15 cellular contexts compared by ENCODE assay signal in genomic region chr16:89349947-89350633, GRCh38.
DNase-seq lines count a peak whose midpoint lies in the region; ATAC-seq and TF ChIP-seq lines count a peak whose summit lies in the region.
"Had no signal": no experiment of that assay in that cellular context is flagged by ENCODE, and none has a peak within 500 bp of the region (broad histone marks: within the 10 kb centered on the region; RNA-seq: fewer than 3 reads in every experiment).

No MANE protein-coding gene starts in this region.

- DNase-seq in activated T-cell treated with anti-CD3 and anti-CD28 coated beads, Interleukin-2, amount 50 U/mL, for 4 hours: no peak
- DNase-seq in activated T-cell treated with anti-CD3 and anti-CD28 coated beads for 4 hours (no peak), C1 segment of cervical spinal cord (lab: John Stamatoyannopoulos, UW) (no peak), BE2C (no peak)
- no peak for DNase-seq in central memory CD8-positive, alpha-beta T cell (ENCODE audit: low spot score in 2 of 2)
- DNase-seq: activated effector memory CD4-positive, alpha-beta T cell treated with Interleukin-2 at 50 U/mL for 16 hours; left lung; NCI-H510A; PC-9; spleen; SW 1271 had no signal

- H3K36me3 Mint-ChIP-seq in activated T-cell treated with anti-CD3 and anti-CD28 coated beads, Interleukin-2, amount 50 U/mL, for 4 hours (ENCODE audit: insufficient read depth): peaks cover 10% of the 10 kb centered on the region
- peaks cover 12% of the 10 kb centered on the region for H3K36me3 Mint-ChIP-seq in T-helper 1 cell treated with Interleukin-12 subunit alpha and Interleukin-12 subunit beta and Interleukin-4 antibody, amounts not matched to agents 30 μg/mL and 1 μg/mL, for 36 hours (ENCODE audit: low read depth)
- peaks cover 22% of the 10 kb centered on the region for H3K36me3 Mint-ChIP-seq in central memory CD8-positive, alpha-beta T cell (ENCODE audit: insufficient read depth)
- H3K36me3 Mint-ChIP-seq in stimulated activated naive CD8-positive, alpha-beta T cell treated with anti-CD3 and anti-CD28 coated beads, Interleukin-15, Interleukin-2, amounts not matched to agents 100 ng/mL and 50 ng/mL, for 24 hours (ENCODE audit: low read depth): peaks cover 24% of the 10 kb centered on the region

- H3K27ac Mint-ChIP-seq in T-helper 1 cell treated with Interleukin-12 subunit alpha and Interleukin-12 subunit beta and Interleukin-4 antibody, amounts not matched to agents 30 μg/mL and 1 μg/mL, for 36 hours: peak overlapping the region; percentile 32
- peak overlapping the region; percentile 35 for H3K27ac Mint-ChIP-seq in central memory CD8-positive, alpha-beta T cell (ENCODE audit: low read depth)
- H3K27ac Mint-ChIP-seq in stimulated activated naive CD8-positive, alpha-beta T cell treated with anti-CD3 and anti-CD28 coated beads, Interleukin-15, Interleukin-2, amounts not matched to agents 100 ng/mL and 50 ng/mL, for 24 hours: peak overlapping the region; percentile 97

- H3K4me3 Mint-ChIP-seq in activated T-cell treated with anti-CD3 and anti-CD28 coated beads, Interleukin-2, amount 50 U/mL, for 4 hours: peak overlapping the region; percentile 5
- H3K4me3 Mint-ChIP-seq in T-helper 1 cell treated with Interleukin-12 subunit alpha and Interleukin-12 subunit beta and Interleukin-4 antibody, amounts not matched to agents 30 μg/mL and 1 μg/mL, for 36 hours: peak overlapping the region; percentile 25
- peak overlapping the region; percentile 45 for H3K4me3 Mint-ChIP-seq in central memory CD8-positive, alpha-beta T cell
- peak overlapping the region; percentile 57 for H3K4me3 Mint-ChIP-seq in stimulated activated naive CD8-positive, alpha-beta T cell treated with anti-CD3 and anti-CD28 coated beads, Interleukin-15, Interleukin-2, amounts not matched to agents 100 ng/mL and 50 ng/mL, for 24 hours

- H3K27me3 Mint-ChIP-seq in activated T-cell treated with anti-CD3 and anti-CD28 coated beads, Interleukin-2, amount 50 U/mL, for 4 hours (ENCODE audit: low read depth): no peaks in the 10 kb centered on the region
- H3K27me3 Mint-ChIP-seq in T-helper 1 cell treated with Interleukin-12 subunit alpha and Interleukin-12 subunit beta and Interleukin-4 antibody, amounts not matched to agents 30 μg/mL and 1 μg/mL, for 36 hours (ENCODE audit: low read depth): no peaks in the 10 kb centered on the region
- H3K27me3 Mint-ChIP-seq in central memory CD8-positive, alpha-beta T cell: no peaks in the 10 kb centered on the region
- H3K27me3 Mint-ChIP-seq in stimulated activated naive CD8-positive, alpha-beta T cell treated with anti-CD3 and anti-CD28 coated beads, Interleukin-15, Interleukin-2, amounts not matched to agents 100 ng/mL and 50 ng/mL, for 24 hours: no peaks in the 10 kb centered on the region

- no peak overlapping the region for H3K4me3 ChIP-seq in BE2C (ENCODE audit: low read depth, low read length)
- H3K4me3 ChIP-seq: left lung, PC-9, spleen, suprapubic skin had no signal

- H3K36me3 ChIP-seq in BE2C: peaks cover 8% of the 10 kb centered on the region
- H3K36me3 ChIP-seq: suprapubic skin had no signal

- peak; percentile 35 to 52 for ATAC-seq in activated T-cell treated with anti-CD3 and anti-CD28 coated beads, Interleukin-2, amount 50 U/mL, for 4 hours
- no peak for ATAC-seq in central memory CD8-positive, alpha-beta T cell (replicated peaks; ENCODE audit: extremely low read depth, poor library complexity, severe bottlenecking)
- no peak for ATAC-seq in HG03175 (IDR thresholded peaks at IDR 0.05; ENCODE audit: unreplicated experiment)
- ATAC-seq: left lung had no signal

- no peaks in the 10 kb centered on the region for H3K9me3 ChIP-seq in BE2C
- H3K9me3 ChIP-seq: left lung, spleen, suprapubic skin had no signal

- no peaks in the 10 kb centered on the region; the same call in 1 of the 2 replicates for H3K4me1 ChIP-seq in BE2C

- no peaks in the 10 kb centered on the region for H3K27me3 ChIP-seq in BE2C
- H3K27me3 ChIP-seq: left lung, spleen, suprapubic skin had no signal

- TF ChIP-seq CTCF in BE2C (IDR thresholded peaks at IDR 0.05; ENCODE audit: low read depth, low read length): no peak

- H3K9me3 Mint-ChIP-seq in activated T-cell treated with anti-CD3 and anti-CD28 coated beads, Interleukin-2, amount 50 U/mL, for 4 hours: no peaks in the 10 kb centered on the region
- H3K9me3 Mint-ChIP-seq in T-helper 1 cell treated with Interleukin-12 subunit alpha and Interleukin-12 subunit beta and Interleukin-4 antibody, amounts not matched to agents 30 μg/mL and 1 μg/mL, for 36 hours: no peaks in the 10 kb centered on the region
- H3K9me3 Mint-ChIP-seq in central memory CD8-positive, alpha-beta T cell: no peaks in the 10 kb centered on the region
- H3K9me3 Mint-ChIP-seq in stimulated activated naive CD8-positive, alpha-beta T cell treated with anti-CD3 and anti-CD28 coated beads, Interleukin-15, Interleukin-2, amounts not matched to agents 100 ng/mL and 50 ng/mL, for 24 hours: no peaks in the 10 kb centered on the region

- H3K4me1 Mint-ChIP-seq in activated T-cell treated with anti-CD3 and anti-CD28 coated beads, Interleukin-2, amount 50 U/mL, for 4 hours (ENCODE audit: low read depth): peaks cover 94% of the 10 kb centered on the region
- peaks cover 58% of the 10 kb centered on the region for H3K4me1 Mint-ChIP-seq in T-helper 1 cell treated with Interleukin-12 subunit alpha and Interleukin-12 subunit beta and Interleukin-4 antibody, amounts not matched to agents 30 μg/mL and 1 μg/mL, for 36 hours (ENCODE audit: low read depth)
- peaks cover 79% of the 10 kb centered on the region for H3K4me1 Mint-ChIP-seq in central memory CD8-positive, alpha-beta T cell
- H3K4me1 Mint-ChIP-seq in stimulated activated naive CD8-positive, alpha-beta T cell treated with anti-CD3 and anti-CD28 coated beads, Interleukin-15, Interleukin-2, amounts not matched to agents 100 ng/mL and 50 ng/mL, for 24 hours (ENCODE audit: low read depth): peaks cover 96% of the 10 kb centered on the region

Comparison
In these comparisons a context has a peak if more than half of its experiments do, and no peak if none do; other contexts are left out.
1. ATAC-seq: peak in activated T-cell treated with anti-CD3 and anti-CD28 coated beads, Interleukin-2, amount 50 U/mL, for 4 hours (2 of 2); none in central memory CD8-positive, alpha-beta T cell (single experiment) and HG03175 (single experiment).
2. H3K4me3 Mint-ChIP-seq: peak in every context shown above with its lines; median percentile 57 in stimulated activated naive CD8-positive, alpha-beta T cell treated with anti-CD3 and anti-CD28 coated beads, Interleukin-15, Interleukin-2, amounts not matched to agents 100 ng/mL and 50 ng/mL, for 24 hours; 45 in central memory CD8-positive, alpha-beta T cell; 25 in T-helper 1 cell treated with Interleukin-12 subunit alpha and Interleukin-12 subunit beta and Interleukin-4 antibody, amounts not matched to agents 30 μg/mL and 1 μg/mL, for 36 hours; 5 in activated T-cell treated with anti-CD3 and anti-CD28 coated beads, Interleukin-2, amount 50 U/mL, for 4 hours.
3. H3K27ac Mint-ChIP-seq: peak in every context shown above with its lines; median percentile 97 in stimulated activated naive CD8-positive, alpha-beta T cell treated with anti-CD3 and anti-CD28 coated beads, Interleukin-15, Interleukin-2, amounts not matched to agents 100 ng/mL and 50 ng/mL, for 24 hours; 35 in central memory CD8-positive, alpha-beta T cell; 32 in T-helper 1 cell treated with Interleukin-12 subunit alpha and Interleukin-12 subunit beta and Interleukin-4 antibody, amounts not matched to agents 30 μg/mL and 1 μg/mL, for 36 hours.